8 cellular contexts compared by ENCODE assay signal in the genomic region with DNA sequence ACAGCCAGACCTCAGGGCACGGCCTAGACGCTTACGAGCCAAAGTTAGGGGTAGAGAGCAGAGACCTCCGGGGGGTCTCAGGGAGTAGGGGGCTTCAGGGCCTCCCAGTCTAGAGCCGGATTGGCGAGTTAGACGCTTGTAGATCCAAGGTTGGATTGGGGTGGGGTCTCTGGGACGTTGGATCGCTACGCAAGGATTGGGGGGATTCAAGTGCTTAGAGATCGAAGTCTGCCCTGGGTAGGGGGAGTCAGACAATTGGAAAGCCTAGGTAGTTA. TPM values are rescaled to one million over a fixed set of nuclear protein-coding genes. Genes with fewer than 3 reads are reported as not detected.
A peak's percentile ranks its signal among the peaks of the same experiment; 100 is the strongest.
DNase-seq lines count a peak whose midpoint lies in the region; ATAC-seq and TF ChIP-seq lines count a peak whose summit lies in the region.

No MANE protein-coding gene starts in this region.

- no peaks in the 10 kb centered on the region for H3K9me3 Mint-ChIP-seq in natural killer cell treated with Interleukin-12 subunit alpha and Interleukin-12 subunit beta and Interleukin-15 and Interleukin-18, amount 100 ng/mL, for 72 hours

- peaks cover 14% of the 10 kb centered on the region for H3K36me3 Mint-ChIP-seq in natural killer cell treated with Interleukin-12 subunit alpha and Interleukin-12 subunit beta and Interleukin-15 and Interleukin-18, amount 100 ng/mL, for 72 hours

- peak overlapping the region; percentile 92 for H3K27ac ChIP-seq in effector memory CD4-positive, alpha-beta T cell (ENCODE audit: insufficient read depth, low read length, poor library complexity, severe bottlenecking)

- peak overlapping the region; percentile 97 to 98 for H3K27ac Mint-ChIP-seq in natural killer cell treated with Interleukin-12 subunit alpha and Interleukin-12 subunit beta and Interleukin-15 and Interleukin-18, amount 100 ng/mL, for 72 hours

- H3K27me3 Mint-ChIP-seq in natural killer cell treated with Interleukin-12 subunit alpha and Interleukin-12 subunit beta and Interleukin-15 and Interleukin-18, amount 100 ng/mL, for 72 hours = no peaks in the 10 kb centered on the region

- H3K4me3 Mint-ChIP-seq in natural killer cell treated with Interleukin-12 subunit alpha and Interleukin-12 subunit beta and Interleukin-15 and Interleukin-18, amount 100 ng/mL, for 72 hours = peak overlapping the region; percentile 94

- DNase-seq in GM06990 (ENCODE audit: extremely low read depth, insufficient read length) = no peak
- peak; percentile 42 for DNase-seq in NCI-H345 treated with DMSO at 0.1 percent for 48 hours (lab: John Stamatoyannopoulos, UW; ENCODE audit: unreplicated experiment)
- DNase-seq in effector memory CD4-positive, alpha-beta T cell = no peak
- no peak for DNase-seq in natural killer cell treated with Interleukin-12 subunit alpha and Interleukin-12 subunit beta and Interleukin-15 and Interleukin-18, amount 100 ng/mL, for 72 hours (ENCODE audit: low spot score)
- DNase-seq in left lobe of liver (ENCODE audit: low spot score) = no peak
- no peak for DNase-seq in T-helper 9 cell

- TF ChIP-seq CTCF in GM06990 (IDR thresholded peaks at IDR 0.05; ENCODE audit: insufficient read depth, low read length, poor library complexity, severe bottlenecking) = no peak

- H3K4me3 ChIP-seq in GM06990 (replicated peaks; ENCODE audit: low read depth, low read length) = peak overlapping the region; percentile 96
- peak overlapping the region; percentile 86 for H3K4me3 ChIP-seq in effector memory CD4-positive, alpha-beta T cell (ENCODE audit: insufficient read depth, low read depth, low read length, poor library complexity, severe bottlenecking)

- no peaks in the 10 kb centered on the region for H3K9me3 ChIP-seq in effector memory CD4-positive, alpha-beta T cell (ENCODE audit: control insufficient read depth, low read length)

- peaks cover 20% of the 10 kb centered on the region for H3K4me1 ChIP-seq in effector memory CD4-positive, alpha-beta T cell (ENCODE audit: control insufficient read depth, insufficient read depth, low read length, poor library complexity, severe bottlenecking)

- H3K36me3 ChIP-seq in GM06990 (ENCODE audit: control insufficient read depth, insufficient read depth, low read length) = no peaks in the 10 kb centered on the region
- no peaks in the 10 kb centered on the region for H3K36me3 ChIP-seq in effector memory CD4-positive, alpha-beta T cell (ENCODE audit: control insufficient read depth, insufficient read depth, low read length)

- ATAC-seq in natural killer cell treated with Interleukin-12 subunit alpha and Interleukin-12 subunit beta and Interleukin-15 and Interleukin-18, amount 100 ng/mL, for 72 hours = no peak
- ATAC-seq in left lobe of liver = no peak
- ATAC-seq in GM19324 (IDR thresholded peaks at IDR 0.05; ENCODE audit: low FRiP score, unreplicated experiment) = no peak
- no peak for ATAC-seq in HG03469 (IDR thresholded peaks at IDR 0.05; ENCODE audit: unreplicated experiment)

- H3K27me3 ChIP-seq in GM06990 (replicated peaks; ENCODE audit: control insufficient read depth, insufficient read depth, low read length) = no peaks in the 10 kb centered on the region
- no peaks in the 10 kb centered on the region for H3K27me3 ChIP-seq in effector memory CD4-positive, alpha-beta T cell (replicated peaks; ENCODE audit: control insufficient read depth, insufficient read depth, low read length, poor library complexity, severe bottlenecking)

- peaks cover 17 to 29% of the 10 kb centered on the region in 2 donors for H3K4me1 Mint-ChIP-seq in natural killer cell treated with Interleukin-12 subunit alpha and Interleukin-12 subunit beta and Interleukin-15 and Interleukin-18, amount 100 ng/mL, for 72 hours (ENCODE audit: low read depth in 2 of 2)

RNA-seq across cellular contexts. Expression of a gene that starts 0.4 kb away (rescaled TPM):
- 10 to 100 TPM; 92.4 to 92.8 TPM for total RNA-seq in natural killer cell treated with Interleukin-12 subunit alpha and Interleukin-12 subunit beta and Interleukin-15 and Interleukin-18, amount 100 ng/mL, for 72 hours
- 25.7 TPM for total RNA-seq in left lobe of liver

RNA-seq across cellular contexts. Expression of a gene that starts 41.1 kb away (rescaled TPM):
- 10 to 100 TPM; 23.6 to 30.4 TPM for total RNA-seq in natural killer cell treated with Interleukin-12 subunit alpha and Interleukin-12 subunit beta and Interleukin-15 and Interleukin-18, amount 100 ng/mL, for 72 hours
- 12.8 TPM for total RNA-seq in left lobe of liver
